25 cellular contexts compared by ENCODE assay signal in genomic region chr3:430186-430585, GRCh38.
"Had no signal": no experiment of that assay in that cellular context is flagged by ENCODE, and none has a peak within 500 bp of the region (broad histone marks: within the 10 kb centered on the region; RNA-seq: fewer than 3 reads in every experiment).

No MANE protein-coding gene starts in this region.

- H3K27ac Mint-ChIP-seq: activated CD4-positive, alpha-beta memory T cell treated with anti-CD3 and anti-CD28 coated beads, Interleukin-2, amount 10 ng/mL, durations not matched to agents 7 days and 5 days; activated CD4-positive, alpha-beta T cell treated with anti-CD3 and anti-CD28 coated beads for 36 hours; activated naive CD4-positive, alpha-beta T cell treated with anti-CD3 and anti-CD28 coated beads for 36 hours; activated naive CD8-positive, alpha-beta T cell; activated T-helper 17 cell treated with anti-CD3 and anti-CD28 coated beads, Interleukin-2, amount 50 U/mL, for 72 hours; brain; T-helper 17 cell had no signal

- H3K27ac ChIP-seq: KMS-11, WERI-Rb-1 had no signal

- H3K36me3 ChIP-seq: WERI-Rb-1 had no signal

- H3K4me3 Mint-ChIP-seq: activated CD4-positive, alpha-beta memory T cell treated with anti-CD3 and anti-CD28 coated beads, Interleukin-2, amount 10 ng/mL, durations not matched to agents 7 days and 5 days; activated CD4-positive, alpha-beta T cell treated with anti-CD3 and anti-CD28 coated beads for 36 hours; activated naive CD4-positive, alpha-beta T cell treated with anti-CD3 and anti-CD28 coated beads for 36 hours; activated naive CD8-positive, alpha-beta T cell; activated T-helper 17 cell treated with anti-CD3 and anti-CD28 coated beads, Interleukin-2, amount 50 U/mL, for 72 hours; brain; T-helper 17 cell had no signal

- FAIRE-seq: astrocyte, colon, RCC 7860, TTC549 had no signal

- H3K9me3 Mint-ChIP-seq: activated CD4-positive, alpha-beta memory T cell treated with anti-CD3 and anti-CD28 coated beads, Interleukin-2, amount 10 ng/mL, durations not matched to agents 7 days and 5 days had no signal

- DNase-seq: activated CD4-positive, alpha-beta memory T cell treated with anti-CD3 and anti-CD28 coated beads, Interleukin-2, amount 10 ng/mL, durations not matched to agents 7 days and 5 days; activated CD4-positive, alpha-beta T cell treated with anti-CD3 and anti-CD28 coated beads for 36 hours; activated CD4-positive, alpha-beta T cell treated with anti-CD3 and anti-CD28 coated beads, Interleukin-2, amount 50 U/mL, for 1 hour; activated gamma-delta T cell; activated naive CD4-positive, alpha-beta T cell treated with anti-CD3 and anti-CD28 coated beads for 36 hours; activated T-cell treated with anti-CD3 and anti-CD28 coated beads for 4 hours; activated T-cell treated with anti-CD3 and anti-CD28 coated beads, Interleukin-2, amount 50 U/mL, for 48 hours; amygdala; cerebellar nuclear complex; NCI-H1092; NCI-H1930; NCI-H2107; NCI-H524 treated with DMSO at 0.1 percent for 48 hours; SHP77; T-helper 17 cell; T-helper 9 cell; WERI-Rb-1 had no signal

- H3K4me1 Mint-ChIP-seq: activated CD4-positive, alpha-beta memory T cell treated with anti-CD3 and anti-CD28 coated beads, Interleukin-2, amount 10 ng/mL, durations not matched to agents 7 days and 5 days; activated CD4-positive, alpha-beta T cell treated with anti-CD3 and anti-CD28 coated beads for 36 hours; activated T-helper 17 cell treated with anti-CD3 and anti-CD28 coated beads, Interleukin-2, amount 50 U/mL, for 72 hours; T-helper 17 cell had no signal

- H3K27me3 Mint-ChIP-seq: activated CD4-positive, alpha-beta memory T cell treated with anti-CD3 and anti-CD28 coated beads, Interleukin-2, amount 10 ng/mL, durations not matched to agents 7 days and 5 days; activated CD4-positive, alpha-beta T cell treated with anti-CD3 and anti-CD28 coated beads for 36 hours; activated naive CD8-positive, alpha-beta T cell; activated T-helper 17 cell treated with anti-CD3 and anti-CD28 coated beads, Interleukin-2, amount 50 U/mL, for 72 hours; T-helper 17 cell had no signal

- H3K36me3 Mint-ChIP-seq: activated naive CD8-positive, alpha-beta T cell; brain had no signal

- ATAC-seq: activated CD4-positive, alpha-beta T cell treated with anti-CD3 and anti-CD28 coated beads for 36 hours; activated T-helper 17 cell treated with anti-CD3 and anti-CD28 coated beads, Interleukin-2, amount 50 U/mL, for 72 hours; T-helper 17 cell had no signal
